In the genomic region with DNA sequence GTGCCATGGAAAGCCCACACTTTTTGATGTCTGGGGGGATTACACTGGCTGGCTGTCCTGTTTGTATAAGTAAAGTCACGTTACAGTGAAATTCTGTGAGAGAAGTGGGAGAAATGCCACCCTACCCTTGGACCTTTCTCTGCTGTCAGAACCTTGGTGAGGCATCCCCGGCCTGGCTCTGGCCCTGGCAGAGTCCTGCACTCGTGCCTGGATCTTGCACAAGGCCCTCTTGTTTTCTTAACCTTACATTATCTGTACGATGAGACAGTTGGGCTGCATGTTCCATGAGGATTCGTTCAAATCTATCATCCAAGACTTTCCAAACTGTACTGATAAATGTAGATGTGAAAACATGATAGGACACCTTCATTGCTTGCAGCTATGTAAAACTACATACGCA, we compare ENCODE assay signal across 19 cellular contexts. TPM values are rescaled to one million over a fixed set of nuclear protein-coding genes. Genes with fewer than 3 reads are reported as not detected.
DNase-seq lines count a peak whose midpoint lies in the region; ATAC-seq and TF ChIP-seq lines count a peak whose summit lies in the region.
"Had no signal": no experiment of that assay in that cellular context is flagged by ENCODE, and none has a peak within 500 bp of the region (broad histone marks: within the 10 kb centered on the region; RNA-seq: fewer than 3 reads in every experiment).

No MANE protein-coding gene starts in this region.

- H3K4me1 ChIP-seq in uterus (peaks cover 22 to 29% of the 10 kb centered on the region in 2 donors), upper lobe of left lung (peaks cover 0 to 13% (median 0%) of the 10 kb centered on the region in 4 donors)
- H3K4me1 ChIP-seq: A549, BE2C, Caco-2, HAP-1 had no signal

- TF ChIP-seq POLR2A in uterus (IDR thresholded peaks at IDR 0.05) (no peak), upper lobe of left lung (IDR thresholded peaks at IDR 0.05) (no peak)

- H3K36me3 ChIP-seq in uterus (no peaks in the 10 kb centered on the region), upper lobe of left lung (peaks cover 2 to 33% (median 17%) of the 10 kb centered on the region in 4 donors)

- intact Hi-C loops in natural killer cell (cut with micrococcal nuclease) (no loop called here), uterus (cut with DNase I; ENCODE audit: low total_unique reads) (no loop called here)
- intact Hi-C loops in activated T-helper 2 cell treated with anti-CD3 and anti-CD28 coated beads, Interferon-gamma antibody, Interleukin-2, Interleukin-4, amounts not matched to agents 10 μg/mL and 5 μg/mL and 100 μg/mL, durations not matched to agents 14 hours and 24 hours and 36 hours (cut with micrococcal nuclease), result no loop called here

- no peak for TF ChIP-seq CTCF in natural killer cell (IDR thresholded peaks at IDR 0.05)
- TF ChIP-seq CTCF in neural crest cell (conservative IDR thresholded peaks at IDR 0.05), result no peak
- no peak for TF ChIP-seq CTCF in uterus (IDR thresholded peaks at IDR 0.05)
- no peak for TF ChIP-seq CTCF in upper lobe of left lung (IDR thresholded peaks at IDR 0.05)

- no peak for DNase-seq in natural killer cell treated with Interleukin-12 subunit alpha and Interleukin-12 subunit beta and Interleukin-15 and Interleukin-18, amount 100 ng/mL, for 72 hours (ENCODE audit: low spot score)
- DNase-seq in natural killer cell, result no peak
- no peak for DNase-seq in activated T-helper 2 cell treated with anti-CD3 and anti-CD28 coated beads, Interferon-gamma antibody, Interleukin-2, Interleukin-4, amounts not matched to agents 10 μg/mL and 5 μg/mL and 100 μg/mL, durations not matched to agents 14 hours and 24 hours and 36 hours (ENCODE audit: low spot score)
- no peak for DNase-seq in neural crest cell (ENCODE audit: low read depth, low spot score)
- DNase-seq in uterus, result no peak
- no peak for DNase-seq in upper lobe of left lung
- DNase-seq in occipital lobe (lab: John Stamatoyannopoulos, UW), result no peak
- DNase-seq: BE2C; Caco-2; CD8-positive, alpha-beta memory T cell; DND-41; GDM1; GOT3; HFFc6 had no signal

- 86 to 92% methylated on average over 6 of the region's 6 CpGs for WGBS in upper lobe of left lung, 2 donors

- peak overlapping the region; percentile 91 to 95 for H3K27ac ChIP-seq in uterus
- H3K27ac ChIP-seq in upper lobe of left lung, result no peak overlapping the region
- H3K27ac ChIP-seq: A549, C4-2B, HL-60 had no signal

- H3K9me3 ChIP-seq in uterus (no peaks in the 10 kb centered on the region), upper lobe of left lung (no peaks in the 10 kb centered on the region)
- H3K9me3 ChIP-seq: A549, BE2C, Caco-2, HAP-1 had no signal

- no peaks in the 10 kb centered on the region for H3K9me3 Mint-ChIP-seq in natural killer cell treated with Interleukin-12 subunit alpha and Interleukin-12 subunit beta and Interleukin-15 and Interleukin-18, amount 100 ng/mL, for 72 hours
- no peaks in the 10 kb centered on the region for H3K9me3 Mint-ChIP-seq in natural killer cell
- no peaks in the 10 kb centered on the region for H3K9me3 Mint-ChIP-seq in activated T-helper 2 cell treated with anti-CD3 and anti-CD28 coated beads, Interferon-gamma antibody, Interleukin-2, Interleukin-4, amounts not matched to agents 10 μg/mL and 5 μg/mL and 100 μg/mL, durations not matched to agents 14 hours and 24 hours and 36 hours
- H3K9me3 Mint-ChIP-seq in neural crest cell, result no peaks in the 10 kb centered on the region
- H3K9me3 Mint-ChIP-seq: CD8-positive, alpha-beta memory T cell; HFFc6 had no signal

- H3K4me1 Mint-ChIP-seq in natural killer cell treated with Interleukin-12 subunit alpha and Interleukin-12 subunit beta and Interleukin-15 and Interleukin-18, amount 100 ng/mL, for 72 hours (ENCODE audit: low read depth in 2 of 2), result peaks cover 16 to 31% of the 10 kb centered on the region in 2 donors
- H3K4me1 Mint-ChIP-seq in natural killer cell, result peaks cover 16 to 37% of the 10 kb centered on the region in 2 donors
- peaks cover 20% of the 10 kb centered on the region for H3K4me1 Mint-ChIP-seq in activated T-helper 2 cell treated with anti-CD3 and anti-CD28 coated beads, Interferon-gamma antibody, Interleukin-2, Interleukin-4, amounts not matched to agents 10 μg/mL and 5 μg/mL and 100 μg/mL, durations not matched to agents 14 hours and 24 hours and 36 hours (ENCODE audit: low read depth)
- peaks cover 3% of the 10 kb centered on the region for H3K4me1 Mint-ChIP-seq in neural crest cell

- peaks cover 6% of the 10 kb centered on the region for H3K36me3 Mint-ChIP-seq in natural killer cell treated with Interleukin-12 subunit alpha and Interleukin-12 subunit beta and Interleukin-15 and Interleukin-18, amount 100 ng/mL, for 72 hours
- no peaks in the 10 kb centered on the region for H3K36me3 Mint-ChIP-seq in natural killer cell
- peaks cover 7% of the 10 kb centered on the region for H3K36me3 Mint-ChIP-seq in activated T-helper 2 cell treated with anti-CD3 and anti-CD28 coated beads, Interferon-gamma antibody, Interleukin-2, Interleukin-4, amounts not matched to agents 10 μg/mL and 5 μg/mL and 100 μg/mL, durations not matched to agents 14 hours and 24 hours and 36 hours (ENCODE audit: low read depth)
- no peaks in the 10 kb centered on the region for H3K36me3 Mint-ChIP-seq in neural crest cell (ENCODE audit: low read depth)

- ATAC-seq in natural killer cell treated with Interleukin-12 subunit alpha and Interleukin-12 subunit beta and Interleukin-15 and Interleukin-18, amount 100 ng/mL, for 72 hours, result no peak
- no peak for ATAC-seq in natural killer cell
- ATAC-seq in upper lobe of left lung (ENCODE audit: low FRiP score in 2 of 2), result no peak
- no peak for ATAC-seq in HG03159 (IDR thresholded peaks at IDR 0.05; ENCODE audit: unreplicated experiment)
- ATAC-seq: A549 had no signal

- no peak for TF ChIP-seq EP300 in upper lobe of left lung (IDR thresholded peaks at IDR 0.05)

- no peaks in the 10 kb centered on the region for H3K27me3 Mint-ChIP-seq in natural killer cell treated with Interleukin-12 subunit alpha and Interleukin-12 subunit beta and Interleukin-15 and Interleukin-18, amount 100 ng/mL, for 72 hours
- no peaks in the 10 kb centered on the region for H3K27me3 Mint-ChIP-seq in natural killer cell (ENCODE audit: low read depth in 2 of 2)
- no peaks in the 10 kb centered on the region for H3K27me3 Mint-ChIP-seq in activated T-helper 2 cell treated with anti-CD3 and anti-CD28 coated beads, Interferon-gamma antibody, Interleukin-2, Interleukin-4, amounts not matched to agents 10 μg/mL and 5 μg/mL and 100 μg/mL, durations not matched to agents 14 hours and 24 hours and 36 hours (ENCODE audit: low read depth)
- H3K27me3 Mint-ChIP-seq in neural crest cell (ENCODE audit: low read depth), result no peaks in the 10 kb centered on the region
- H3K27me3 Mint-ChIP-seq: CD8-positive, alpha-beta memory T cell had no signal

- H3K27me3 ChIP-seq in uterus (no peaks in the 10 kb centered on the region), upper lobe of left lung (no peaks in the 10 kb centered on the region)
- H3K27me3 ChIP-seq: BE2C had no signal

- no peak overlapping the region for H3K4me3 ChIP-seq in uterus
- no peak overlapping the region for H3K4me3 ChIP-seq in upper lobe of left lung
- H3K4me3 ChIP-seq: A549, HAP-1 had no signal

- H3K4me3 Mint-ChIP-seq in natural killer cell treated with Interleukin-12 subunit alpha and Interleukin-12 subunit beta and Interleukin-15 and Interleukin-18, amount 100 ng/mL, for 72 hours, result peak overlapping the region; percentile 20
- H3K4me3 Mint-ChIP-seq in natural killer cell (no peak overlapping the region), neural crest cell (no peak overlapping the region)
- H3K4me3 Mint-ChIP-seq in activated T-helper 2 cell treated with anti-CD3 and anti-CD28 coated beads, Interferon-gamma antibody, Interleukin-2, Interleukin-4, amounts not matched to agents 10 μg/mL and 5 μg/mL and 100 μg/mL, durations not matched to agents 14 hours and 24 hours and 36 hours (ENCODE audit: low read depth), result no peak overlapping the region
- H3K4me3 Mint-ChIP-seq: CD8-positive, alpha-beta memory T cell; HFFc6 had no signal

- H3K27ac Mint-ChIP-seq in natural killer cell treated with Interleukin-12 subunit alpha and Interleukin-12 subunit beta and Interleukin-15 and Interleukin-18, amount 100 ng/mL, for 72 hours, result no peak overlapping the region
- H3K27ac Mint-ChIP-seq in natural killer cell (no peak overlapping the region), neural crest cell (ENCODE audit: unreplicated experiment) (peak overlapping the region; percentile 48)
- H3K27ac Mint-ChIP-seq in activated T-helper 2 cell treated with anti-CD3 and anti-CD28 coated beads, Interferon-gamma antibody, Interleukin-2, Interleukin-4, amounts not matched to agents 10 μg/mL and 5 μg/mL and 100 μg/mL, durations not matched to agents 14 hours and 24 hours and 36 hours, result peak overlapping the region; percentile 35
- H3K27ac Mint-ChIP-seq: HFFc6 had no signal

RNA-seq across cellular contexts. Expression of a gene that starts 11.4 kb away (rescaled TPM):
- total RNA-seq in natural killer cell treated with Interleukin-12 subunit alpha and Interleukin-12 subunit beta and Interleukin-15 and Interleukin-18, amount 100 ng/mL, for 72 hours, result 10 to 100 TPM; 23.5 to 32.5 TPM
- total RNA-seq in natural killer cell (10 to 100 TPM; 19.0 to 24.2 (median 23.1) TPM), neural crest cell (42.9 and 45.3 TPM in 2 replicates), uterus (10 to 100 TPM; 33.3 to 75.5 (median 55.2) TPM), upper lobe of left lung (10 to 100 TPM; 26.7 to 62.9 (median 35.1) TPM), occipital lobe (59.3 TPM)
- 28.4 and 29.3 TPM in 2 replicates for total RNA-seq in activated T-helper 2 cell treated with anti-CD3 and anti-CD28 coated beads, Interferon-gamma antibody, Interleukin-2, Interleukin-4, amounts not matched to agents 10 μg/mL and 5 μg/mL and 100 μg/mL, durations not matched to agents 14 hours and 24 hours and 36 hours

RNA-seq across cellular contexts. Expression of a gene that starts 11.6 kb away (rescaled TPM):
- total RNA-seq in natural killer cell treated with Interleukin-12 subunit alpha and Interleukin-12 subunit beta and Interleukin-15 and Interleukin-18, amount 100 ng/mL, for 72 hours, result 10 to 100 TPM; 17.3 to 34.0 TPM
- 10 to 100 TPM in 2 of 3 donors, 1 to 10 TPM in 1; 8.8 to 12.4 (median 12.3) TPM for total RNA-seq in natural killer cell
- total RNA-seq in activated T-helper 2 cell treated with anti-CD3 and anti-CD28 coated beads, Interferon-gamma antibody, Interleukin-2, Interleukin-4, amounts not matched to agents 10 μg/mL and 5 μg/mL and 100 μg/mL, durations not matched to agents 14 hours and 24 hours and 36 hours, result 26.6 and 27.5 TPM in 2 replicates
- 25.2 and 28.3 TPM in 2 replicates for total RNA-seq in neural crest cell
- total RNA-seq in uterus, result 10 to 100 TPM in 2 of 4 donors, 1 to 10 TPM in 2; 5.0 to 29.6 (median 15.7) TPM
- 10 to 100 TPM; 12.6 to 27.2 (median 20.0) TPM for total RNA-seq in upper lobe of left lung
- total RNA-seq in occipital lobe, result 17.2 TPM

Comparison
In these comparisons a context has a peak if more than half of its experiments do, and no peak if none do; other contexts are left out.
1. H3K27ac Mint-ChIP-seq: peak in activated T-helper 2 cell treated with anti-CD3 and anti-CD28 coated beads, Interferon-gamma antibody, Interleukin-2, Interleukin-4, amounts not matched to agents 10 μg/mL and 5 μg/mL and 100 μg/mL, durations not matched to agents 14 hours and 24 hours and 36 hours (single experiment) and neural crest cell (single experiment); none in natural killer cell treated with Interleukin-12 subunit alpha and Interleukin-12 subunit beta and Interleukin-15 and Interleukin-18, amount 100 ng/mL, for 72 hours (0 of 2) and natural killer cell (0 of 2).
2. H3K27ac ChIP-seq: peak in uterus (2 of 2); none in upper lobe of left lung (0 of 4).